Comparison of ENCODE assay signal across 8 cellular contexts in the genomic region with DNA sequence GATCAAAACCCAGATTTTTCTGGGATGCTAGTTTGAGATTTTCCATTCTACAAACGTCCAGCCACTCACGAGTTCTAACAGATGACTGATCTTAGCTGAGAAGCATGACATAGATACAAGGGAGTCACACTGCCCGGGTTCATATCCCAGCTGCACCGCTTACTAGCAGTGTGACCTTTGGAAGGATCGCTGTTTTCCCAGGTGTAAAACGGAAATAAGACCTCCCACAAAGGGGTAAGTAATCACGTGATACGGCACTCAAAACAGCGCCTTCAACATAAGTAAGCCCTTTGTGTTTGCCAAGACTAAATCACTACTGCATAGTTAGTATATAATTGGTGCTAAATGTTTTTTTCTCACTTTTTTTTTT. TPM values are rescaled to one million over a fixed set of nuclear protein-coding genes. Genes with fewer than 3 reads are reported as not detected.
DNase-seq lines count a peak whose midpoint lies in the region; ATAC-seq and TF ChIP-seq lines count a peak whose summit lies in the region.

No MANE protein-coding gene starts in this region.

- WGBS in esophagus muscularis mucosa: 1% methylated on average over 9 of the region's 9 CpGs

- no peak for TF ChIP-seq EP300 in esophagus muscularis mucosa (IDR thresholded peaks at IDR 0.05)

- H3K4me1 ChIP-seq in DND-41 (ENCODE audit: insufficient read depth, low read length) (peaks cover 25% of the 10 kb centered on the region), esophagus muscularis mucosa (peaks cover 14 to 32% (median 22%) of the 10 kb centered on the region in 4 donors), neutrophil (ENCODE audit: control insufficient read depth in 1 of 2, insufficient read depth in 1 of 2, low read depth in 1 of 2, low read length in 1 of 2) (peaks cover 16 to 17% of the 10 kb centered on the region in 2 experiments)

- 0 out of 3 replicates have a peak, but pooled peaks have one; percentile 10 for ATAC-seq in DND-41 (ENCODE audit: insufficient read depth, low read depth)
- ATAC-seq in GM21390 (IDR thresholded peaks at IDR 0.05; ENCODE audit: unreplicated experiment): no peak

- H3K4me2 ChIP-seq in DND-41 (ENCODE audit: insufficient read depth, low read length): peak overlapping the region; percentile 72

- H3K36me3 ChIP-seq in DND-41 (ENCODE audit: insufficient read depth, low read length): peaks cover 17% of the 10 kb centered on the region
- H3K36me3 ChIP-seq in esophagus muscularis mucosa: peaks cover 13 to 19% (median 18%) of the 10 kb centered on the region in 4 donors
- H3K36me3 ChIP-seq in neutrophil: peaks cover 18% of the 10 kb centered on the region

- no peak for TF ChIP-seq POLR2A in esophagus muscularis mucosa (IDR thresholded peaks at IDR 0.05; ENCODE audit: low read depth)

- H3K79me2 ChIP-seq in DND-41 (ENCODE audit: insufficient read depth, low read length): peaks cover 29% of the 10 kb centered on the region

- peak; percentile 31 for DNase-seq in DND-41
- peak; percentile 58 for DNase-seq in NCI-H1105 (lab: John Stamatoyannopoulos, UW)
- DNase-seq in activated CD4-positive, alpha-beta T cell treated with anti-CD3 and anti-CD28 coated beads, Interleukin-2, amount 50 U/mL, for 4 hours: peak; percentile 6 to 7
- DNase-seq in esophagus muscularis mucosa (ENCODE audit: extremely low spot score): no peak
- DNase-seq in UCSD-AML1 (lab: John Stamatoyannopoulos, UW; ENCODE audit: unreplicated experiment): no peak
- no peak for DNase-seq in ureter (ENCODE audit: low spot score)

- H2AFZ ChIP-seq in DND-41 (ENCODE audit: low read depth, low read length): peak overlapping the region; percentile 95

- H4K20me1 ChIP-seq in DND-41 (ENCODE audit: insufficient read depth, low read length): no peaks in the 10 kb centered on the region

- peak overlapping the region; percentile 72 for H3K9ac ChIP-seq in DND-41 (ENCODE audit: low read depth, low read length)

- intact Hi-C loops in esophagus muscularis mucosa (cut with DNase I): loop anchor here (5.0 kb wide), 1 partner anchor 77 kb away; a partner anchor contains a TSS

- peak overlapping the region; percentile 67 for H3K27ac ChIP-seq in DND-41 (ENCODE audit: low read length)
- H3K27ac ChIP-seq in esophagus muscularis mucosa (replicated peaks in 1 of 4): peak overlapping the region; percentile 68 to 86 (median 75)
- H3K27ac ChIP-seq in neutrophil: peak overlapping the region; percentile 71

- no peaks in the 10 kb centered on the region for H3K9me3 ChIP-seq in DND-41 (ENCODE audit: insufficient read depth, low read length, severe bottlenecking)
- no peaks in the 10 kb centered on the region for H3K9me3 ChIP-seq in esophagus muscularis mucosa
- no peaks in the 10 kb centered on the region for H3K9me3 ChIP-seq in neutrophil

- H3K4me3 ChIP-seq in DND-41 (ENCODE audit: low read depth in 1 of 2, low read length in 2 of 2) (peak overlapping the region; percentile 48 to 86; a peak in 3 of 4 replicates), esophagus muscularis mucosa (peak overlapping the region; percentile 75 to 91 (median 78)), neutrophil (ENCODE audit: low read depth in 1 of 2, low read length in 1 of 2) (peak overlapping the region; percentile 69 to 82)

- TF ChIP-seq CTCF in DND-41 (IDR thresholded peaks at IDR 0.05; ENCODE audit: borderline replicate concordance, extremely low read depth, low read length, poor library complexity, severe bottlenecking): no peak
- no peak for TF ChIP-seq CTCF in esophagus muscularis mucosa (IDR thresholded peaks at IDR 0.05)
- TF ChIP-seq CTCF in neutrophil (IDR thresholded peaks at IDR 0.05): no peak

- H3K27me3 ChIP-seq in DND-41 (ENCODE audit: insufficient read depth, low read length, poor library complexity): no peaks in the 10 kb centered on the region
- H3K27me3 ChIP-seq in esophagus muscularis mucosa: peaks cover 0 to 8% (median 0%) of the 10 kb centered on the region in 4 donors
- H3K27me3 ChIP-seq in neutrophil: no peaks in the 10 kb centered on the region

RNA-seq across cellular contexts. Expression of a gene that starts 0.6 kb away (rescaled TPM):
- total RNA-seq in esophagus muscularis mucosa: 10 to 100 TPM; 39.7 to 98.7 (median 49.6) TPM
- 35.6 TPM for total RNA-seq in ureter

Comparison
In these comparisons a context has a peak if more than half of its experiments do, and no peak if none do; other contexts are left out.
1. DNase-seq: peak in DND-41 (single experiment), NCI-H1105 (single experiment) and activated CD4-positive, alpha-beta T cell treated with anti-CD3 and anti-CD28 coated beads, Interleukin-2, amount 50 U/mL, for 4 hours (2 of 2); none in esophagus muscularis mucosa (single experiment), UCSD-AML1 (single experiment) and ureter (single experiment).
2. Peak in every context shown above with its lines, with median percentiles within 50 percentile points of each other: H3K27ac ChIP-seq and H3K4me3 ChIP-seq.